Comparison of ENCODE assay signal across 1 cellular context in genomic region chr6:44169154-44169553, GRCh38.
TF ChIP-seq lines count a peak whose summit lies in the region.

No MANE protein-coding gene starts in this region.

TF ChIP-seq in IMR-90, 13 proteins besides CTCF, POLR2A, EP300 and RAD21:
- TF ChIP-seq MAZ (IDR thresholded peaks at IDR 0.05; ENCODE audit: borderline replicate concordance, low read depth, low read length) (no peak), RFX5 (IDR thresholded peaks at IDR 0.05; ENCODE audit: low read depth, low read length) (no peak), BHLHE40 (IDR thresholded peaks at IDR 0.05; ENCODE audit: low read depth, low read length) (no peak), FOS (IDR thresholded peaks at IDR 0.05; ENCODE audit: low read depth, low read length) (no peak), USF2 (IDR thresholded peaks at IDR 0.05; ENCODE audit: low read depth, low read length) (no peak), NFE2L2 (IDR thresholded peaks at IDR 0.05; ENCODE audit: low read depth, low read length) (no peak), MAFK (IDR thresholded peaks at IDR 0.05; ENCODE audit: low read depth, low read length) (no peak), SMC3 (IDR thresholded peaks at IDR 0.05; ENCODE audit: low read depth, low read length) (no peak), MXI1 (IDR thresholded peaks at IDR 0.05; ENCODE audit: borderline replicate concordance, low read depth, low read length) (no peak), CEBPB (IDR thresholded peaks at IDR 0.05; ENCODE audit: low read depth, low read length) (no peak), ELK1 (IDR thresholded peaks at IDR 0.05; ENCODE audit: borderline replicate concordance, low read depth, low read length) (no peak), RCOR1 (IDR thresholded peaks at IDR 0.05; ENCODE audit: insufficient replicate concordance, low read length) (no peak), CHD1 (IDR thresholded peaks at IDR 0.05; ENCODE audit: low read depth, low read length) (no peak)
TF ChIP-seq in IMR-90: peak in this region for 0.
